ENCODE assay signal across 10 cellular contexts in genomic region chr20:884983-885952, GRCh38. TPM values are rescaled to one million over a fixed set of nuclear protein-coding genes. Genes with fewer than 3 reads are reported as not detected.
DNase-seq lines count a peak whose midpoint lies in the region; ATAC-seq, FAIRE-seq and TF ChIP-seq lines count a peak whose summit lies in the region.
"Had no signal": no experiment of that assay in that cellular context is flagged by ENCODE, and none has a peak within 500 bp of the region (broad histone marks: within the 10 kb centered on the region; RNA-seq: fewer than 3 reads in every experiment).

No MANE protein-coding gene starts in this region.

- CTCF ChIA-PET in H1 (lab: Charles Lee; ENCODE audit: partially characterized antibody) = interaction anchor here (0.6 to 14.5 kb wide), 30 partner anchors 9 to 227 kb away, joined by 3 to 191 read pairs (median 4); partner anchors contain the start of gene ANGPT4

- H3K23me2 ChIP-seq in H1 (ENCODE audit: low read depth, low read length) = no peaks in the 10 kb centered on the region

- H3K27me3 ChIP-seq in H1 (replicated peaks in 1 of 4; ENCODE audit: control insufficient read depth in 3 of 4, extremely low read depth in 1 of 4, insufficient read depth in 3 of 4, low read length in 3 of 4) (peaks cover 0 to 5% (median 3%) of the 10 kb centered on the region in 4 experiments; a peak in 6 of 7 replicates), lower lobe of right lung (ENCODE audit: low read depth) (peaks cover 20% of the 10 kb centered on the region)

- POLR2A ChIA-PET in H1 (lab: Charles Lee; ENCODE audit: partially characterized antibody) = interaction anchor here (1.0 to 1.7 kb wide), 2 partner anchors 19 to 70 kb away, joined by 3 read pairs; no protein-coding TSS in a partner anchor

- WGBS in H1 (ENCODE audit: extremely low coverage in 1 of 2, insufficient coverage in 1 of 2, insufficient read length in 1 of 2, insufficient replicate concordance in 2 of 2, low coverage in 1 of 2, low lambda C conversion rate in 2 of 2, missing lambda C conversion rate in 1 of 2), 2 experiments = 20% methylated on average over 36 of the region's 41 CpGs; no CpG with 5 or more reads in 1 of the 2 experiments

- H3K4me3 ChIP-seq in H1 (ENCODE audit: extremely low read depth in 1 of 4, insufficient read depth in 2 of 4, low read depth in 3 of 4, low read length in 4 of 4) (peak overlapping the region in 1 of 4 experiments; percentile 32; a peak in 1 of 8 replicates), lower lobe of right lung (no peak overlapping the region)

- no peak overlapping the region for H2BK15ac ChIP-seq in H1 (ENCODE audit: low read length)

- ATAC-seq in lower lobe of right lung (peak; percentile 47 to 55), GM19324 (IDR thresholded peaks at IDR 0.05; ENCODE audit: low FRiP score, unreplicated experiment) (no peak), HG03460 (IDR thresholded peaks at IDR 0.05; ENCODE audit: unreplicated experiment) (no peak)

- no peak overlapping the region for H2BK5ac ChIP-seq in H1 (ENCODE audit: low read depth, low read length)

- no peak overlapping the region for H3K4ac ChIP-seq in H1 (replicated peaks; ENCODE audit: insufficient read length, low read depth, low read length)

- H2BK120ac ChIP-seq in H1 (replicated peaks; ENCODE audit: low read depth, low read length) = no peak overlapping the region

- no peak for TF ChIP-seq RAD21 in Ishikawa (IDR thresholded peaks at IDR 0.05; ENCODE audit: low read depth)
- TF ChIP-seq RAD21 in H1 (IDR thresholded peaks at IDR 0.05 in 1 of 2, conservative IDR thresholded peaks at IDR 0.05 in 1 of 2; ENCODE audit: low read depth in 2 of 2, low read length in 2 of 2) = peak; percentile 90 to 93

- no peak overlapping the region for H2BK12ac ChIP-seq in H1 (ENCODE audit: low read depth, low read length)

- no peak overlapping the region for H3K23ac ChIP-seq in H1 (ENCODE audit: insufficient read length)

- H2AFZ ChIP-seq in H1 (ENCODE audit: low read length) = no peak overlapping the region

- no peak overlapping the region for H4K91ac ChIP-seq in H1 (replicated peaks; ENCODE audit: insufficient read length, low read length)

- no peak for TF ChIP-seq POLR2A in H1 (IDR thresholded peaks at IDR 0.05; ENCODE audit: control extremely low read depth in 1 of 2, low read depth in 2 of 2, low read length in 2 of 2)

- no peaks in the 10 kb centered on the region for H3K79me2 ChIP-seq in H1 (ENCODE audit: control insufficient read depth in 1 of 2, insufficient read depth in 2 of 2, low read length in 2 of 2)

- no peak for TF ChIP-seq EP300 in Ishikawa (IDR thresholded peaks at IDR 0.05; ENCODE audit: borderline replicate concordance)
- no peak for TF ChIP-seq EP300 in H1 (IDR thresholded peaks at IDR 0.05; ENCODE audit: borderline replicate concordance in 1 of 2, low read depth in 2 of 2, low read length in 2 of 2)

- H4K5ac ChIP-seq in H1 (ENCODE audit: insufficient read length, low read depth, low read length) = no peak overlapping the region

- TF ChIP-seq CTCF in H1 (IDR thresholded peaks at IDR 0.05; ENCODE audit: control extremely low read depth in 1 of 3, insufficient read depth in 1 of 3, low read depth in 1 of 3, low read length in 3 of 3) (peak; percentile 74 to 98 (median 78)), lower lobe of right lung (IDR thresholded peaks at IDR 0.05) (no peak)

- intact Hi-C loops in lower lobe of right lung (cut with DNase I) = no loop called here

- peak; percentile 28 for FAIRE-seq in H1 (lab: Jason Lieb, UNC)

- no peak overlapping the region for H3K14ac ChIP-seq in H1 (ENCODE audit: insufficient read length)

- H3K27ac ChIP-seq in H1 (ENCODE audit: low read depth, low read length) (no peak overlapping the region), lower lobe of right lung (no peak overlapping the region)

- H4K20me1 ChIP-seq in H1 (replicated peaks in 1 of 2; ENCODE audit: control insufficient read depth in 1 of 2, insufficient read depth in 2 of 2, low read length in 2 of 2) = no peaks in the 10 kb centered on the region

- H3K9ac ChIP-seq in H1 (replicated peaks in 1 of 4; ENCODE audit: extremely low read depth in 1 of 4, low read depth in 3 of 4, low read length in 3 of 4) = no peak overlapping the region

- no peaks in the 10 kb centered on the region for H3K79me1 ChIP-seq in H1 (ENCODE audit: low read depth, low read length)

- no peaks in the 10 kb centered on the region for H3K9me3 ChIP-seq in H1 (ENCODE audit: insufficient read depth in 2 of 2, low read depth in 1 of 2, low read length in 1 of 2)
- H3K9me3 ChIP-seq in lower lobe of right lung = no peaks in the 10 kb centered on the region

- H3K4me1 ChIP-seq in H1 (replicated peaks in 1 of 4; ENCODE audit: control insufficient read depth in 3 of 4, insufficient read depth in 4 of 4, low read length in 3 of 4) (peaks cover 0 to 6% (median 0%) of the 10 kb centered on the region in 4 experiments; a peak in 3 of 7 replicates), lower lobe of right lung (peaks cover 6% of the 10 kb centered on the region)

- peak; percentile 81 for DNase-seq in AG20443 (ENCODE audit: low spot score)
- DNase-seq in H1 (ENCODE audit: low read depth in 1 of 2, low spot score in 2 of 2) = peak; percentile 82 to 91
- DNase-seq in lower lobe of right lung = no peak
- DNase-seq in NCI-H510A (lab: John Stamatoyannopoulos, UW) = no peak
- DNase-seq in NCI-H2196 (lab: John Stamatoyannopoulos, UW; ENCODE audit: unreplicated experiment) = no peak
- DNase-seq: natural killer cell had no signal

- no peak overlapping the region for H3K56ac ChIP-seq in H1 (replicated peaks; ENCODE audit: insufficient read length, low read depth, low read length)

- no peak overlapping the region for H3K18ac ChIP-seq in H1 (ENCODE audit: extremely low read depth, low read length)

- no peak overlapping the region for H4K8ac ChIP-seq in H1 (ENCODE audit: extremely low read depth, insufficient read depth, low read length)

- no peak overlapping the region for H2BK20ac ChIP-seq in H1 (ENCODE audit: low read length)

- H2AK5ac ChIP-seq in H1 (ENCODE audit: low read depth, low read length) = no peak overlapping the region

- H3K4me2 ChIP-seq in H1 (ENCODE audit: insufficient read depth in 1 of 2, low read depth in 2 of 2, low read length in 2 of 2) = peak overlapping the region; percentile 16 to 62

- no peaks in the 10 kb centered on the region for H3K36me3 ChIP-seq in H1 (ENCODE audit: control insufficient read depth in 2 of 4, insufficient read depth in 4 of 4, low read length in 3 of 4)
- no peaks in the 10 kb centered on the region for H3K36me3 ChIP-seq in lower lobe of right lung

TF ChIP-seq in Ishikawa, 13 proteins besides CTCF, POLR2A, EP300 and RAD21 (continues in another document):
- no peak for TF ChIP-seq NFIC (IDR thresholded peaks at IDR 0.05)
- no peak for TF ChIP-seq YY1 (IDR thresholded peaks at IDR 0.05; ENCODE audit: low read depth)

TF ChIP-seq in H1, 55 proteins besides CTCF, POLR2A, EP300 and RAD21 (continues in another document):
- TF ChIP-seq BRCA1 (IDR thresholded peaks at IDR 0.05; ENCODE audit: low read depth, low read length) = no peak
- peak; percentile 74 for TF ChIP-seq TBP (IDR thresholded peaks at IDR 0.05; ENCODE audit: low read depth, low read length)
- TF ChIP-seq CHD2 (IDR thresholded peaks at IDR 0.05; ENCODE audit: low read length) = no peak
- TF ChIP-seq HDAC2 (IDR thresholded peaks at IDR 0.05; ENCODE audit: borderline replicate concordance in 1 of 2, low read depth in 2 of 2, low read length in 2 of 2) = peak in 1 of 2 experiments; percentile 45; a peak in 1 of 4 replicates
- TF ChIP-seq RBBP5 (IDR thresholded peaks at IDR 0.05; ENCODE audit: borderline replicate concordance, low read depth, low read length) = peak; percentile 57; the same call in 1 of the 2 replicates
- TF ChIP-seq EZH2 (IDR thresholded peaks at IDR 0.05; ENCODE audit: low read depth, low read length, severe bottlenecking) = peak; percentile 19
- no peak for TF ChIP-seq SP4 (IDR thresholded peaks at IDR 0.05; ENCODE audit: low read length)
- TF ChIP-seq, protein P1, sequence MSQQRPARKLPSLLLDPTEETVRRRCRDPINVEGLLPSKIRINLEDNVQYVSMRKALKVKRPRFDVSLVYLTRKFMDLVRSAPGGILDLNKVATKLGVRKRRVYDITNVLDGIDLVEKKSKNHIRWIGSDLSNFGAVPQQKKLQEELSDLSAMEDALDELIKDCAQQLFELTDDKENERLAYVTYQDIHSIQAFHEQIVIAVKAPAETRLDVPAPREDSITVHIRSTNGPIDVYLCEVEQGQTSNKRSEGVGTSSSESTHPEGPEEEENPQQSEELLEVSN (IDR thresholded peaks at IDR 0.05) = peak; percentile 66
- TF ChIP-seq TAF7 (optimal IDR thresholded peaks at IDR 0.05; ENCODE audit: borderline replicate concordance, low read depth, low read length) = peak; percentile 41
- 0 out of 2 replicates have a peak, but pooled peaks have one; percentile 28 for TF ChIP-seq TAF1 (IDR thresholded peaks at IDR 0.05; ENCODE audit: low read depth, low read length)
- no peak for TF ChIP-seq CREB1 (IDR thresholded peaks at IDR 0.05)
- 0 out of 2 replicates have a peak, but pooled peaks have one; percentile 11 for TF ChIP-seq CEBPB (IDR thresholded peaks at IDR 0.05; ENCODE audit: low read depth, low read length)
- TF ChIP-seq GABPA (IDR thresholded peaks at IDR 0.05; ENCODE audit: borderline replicate concordance, insufficient read depth, low read length) = peak; percentile 53; the same call in 1 of the 2 replicates

RNA-seq across cellular contexts. Expression of gene ANGPT4, which starts 30.9 kb away (rescaled TPM):
- 0.06 and 0.07 TPM in 2 replicates for total RNA-seq in H1 (2021; fragmentation: NEBNext Ultra II Directional; extraction: Animal tissue kit (Norgen Biotek cat#: 25700))
- polyA plus RNA-seq in H1 (2011; rRNA removed) = 0.25 and 0.33 TPM in 2 replicates
- 0.26 TPM for polyA plus RNA-seq in H1 (2011; cell fraction: cytosol; rRNA removed)
- polyA plus RNA-seq in H1 (2011; cell fraction: nucleus; rRNA removed) = 0.31 TPM
- polyA plus RNA-seq in H1 (2012, experiment 1 of 2) = 0.04 to 0.24 TPM (median 0.14 TPM) in 4 replicates
- 0.05 TPM for polyA plus RNA-seq in H1 (2012, experiment 2 of 2)
- 0.41 TPM for polyA plus RNA-seq in H1 (2013, experiment 1 of 2)
- polyA plus RNA-seq in H1 (2013, experiment 2 of 2) = 0.37 TPM
- 0.25 and 0.49 TPM in 2 replicates for polyA minus RNA-seq in H1 (2011; rRNA and poly(A)+ RNA removed)
- not detected for polyA minus RNA-seq in H1 (2011; cell fraction: cytosol; rRNA and poly(A)+ RNA removed)
- polyA minus RNA-seq in H1 (2011; cell fraction: nucleus; rRNA and poly(A)+ RNA removed) = 0.20 TPM
- total RNA-seq in lower lobe of right lung = 6.0 TPM
- total RNA-seq: natural killer cell, temporal lobe had no signal

RNA-seq across cellular contexts. Expression of gene FAM110A, which starts 51.8 kb away (rescaled TPM):
- 10.9 and 13.1 TPM in 2 replicates for total RNA-seq in H1 (2021; fragmentation: NEBNext Ultra II Directional; extraction: Animal tissue kit (Norgen Biotek cat#: 25700))
- polyA plus RNA-seq in H1 (2011; rRNA removed) = 10.1 and 18.5 TPM in 2 replicates
- 9.7 TPM for polyA plus RNA-seq in H1 (2011; cell fraction: cytosol; rRNA removed)
- polyA plus RNA-seq in H1 (2011; cell fraction: nucleus; rRNA removed) = 15.1 TPM
- 4.4 to 8.9 TPM (median 8.4 TPM) in 4 replicates for polyA plus RNA-seq in H1 (2012, experiment 1 of 2)
- 9.9 TPM for polyA plus RNA-seq in H1 (2012, experiment 2 of 2)
- polyA plus RNA-seq in H1 (2013, experiment 1 of 2) = 10.3 TPM
- polyA plus RNA-seq in H1 (2013, experiment 2 of 2) = 10.5 TPM
- polyA minus RNA-seq in H1 (2011; rRNA and poly(A)+ RNA removed) = 1.7 and 3.0 TPM in 2 replicates
- 3.0 TPM for polyA minus RNA-seq in H1 (2011; cell fraction: cytosol; rRNA and poly(A)+ RNA removed)
- 7.3 TPM for polyA minus RNA-seq in H1 (2011; cell fraction: nucleus; rRNA and poly(A)+ RNA removed)
- 21.4 TPM for total RNA-seq in lower lobe of right lung

Comparison
In these comparisons a context has a peak if more than half of its experiments do, and no peak if none do; other contexts are left out.
1. DNase-seq: peak in AG20443 (single experiment) and H1 (2 of 2); none in lower lobe of right lung (single experiment), NCI-H510A (single experiment) and NCI-H2196 (single experiment).
2. ATAC-seq: peak in lower lobe of right lung (2 of 2); none in GM19324 (single experiment) and HG03460 (single experiment).